ENCODE assay signal across 25 cellular contexts in genomic region chr1:85001742-85002141, GRCh38. TPM values are rescaled to one million over a fixed set of nuclear protein-coding genes. Genes with fewer than 3 reads are reported as not detected.
"Had no signal": no experiment of that assay in that cellular context is flagged by ENCODE, and none has a peak within 500 bp of the region (broad histone marks: within the 10 kb centered on the region; RNA-seq: fewer than 3 reads in every experiment).

No MANE protein-coding gene starts in this region.

- ATAC-seq: activated T-helper 17 cell treated with anti-CD3 and anti-CD28 coated beads, Interleukin-2, amount 50 U/mL, for 72 hours; T-helper 17 cell had no signal

- DNase-seq: activated B cell treated with CpG ODN at 0.5 μM for 24 hours; activated CD4-positive, alpha-beta T cell treated with anti-CD3 and anti-CD28 coated beads for 1 hour; activated CD4-positive, alpha-beta T cell treated with anti-CD3 and anti-CD28 coated beads, Interleukin-2, amount 50 U/mL, for 48 hours; activated naive CD4-positive, alpha-beta T cell treated with anti-CD3 and anti-CD28 coated beads, Interleukin-2, amount 50 U/mL, for 16 hours; activated naive CD8-positive, alpha-beta T cell treated with anti-CD3 and anti-CD28 coated beads, Interleukin-2, amount 10 ng/mL, durations not matched to agents 7 days and 5 days; activated T-cell treated with anti-CD3 and anti-CD28 coated beads for 4 hours; activated T-cell treated with anti-CD3 and anti-CD28 coated beads, Interleukin-2, amount 50 U/mL, for 48 hours; adrenal gland; anterior cingulate cortex; cerebellar nuclear complex; MM.1S; NCI-H1092 treated with DMSO at 0.1 percent for 48 hours; NCI-H1417 treated with DMSO at 0.1 percent for 48 hours; NCI-H1694 treated with DMSO at 0.1 percent for 48 hours; NCI-H2029 treated with DMSO at 0.1 percent for 48 hours; NCI-H345; NCI-H510A; NCI-H69; PC-9; SHP77 treated with DMSO at 0.1 percent for 48 hours; T-helper 17 cell; T-helper 9 cell had no signal

- H3K36me3 ChIP-seq: adrenal gland had no signal

- H3K4me2 ChIP-seq: PC-9 had no signal

- H2AFZ ChIP-seq: PC-9 had no signal

- H3K9me3 ChIP-seq: adrenal gland had no signal

- H3K27ac ChIP-seq: adrenal gland, PC-9 had no signal

- FAIRE-seq: colon, TTC549 had no signal

- H3K4me3 ChIP-seq: adrenal gland, PC-9 had no signal

RNA-seq across cellular contexts. Expression of gene MCOLN2, which starts 4.8 kb away (rescaled TPM):
- total RNA-seq: PC-9 had no signal
